17 cellular contexts compared by ENCODE assay signal in the genomic region with DNA sequence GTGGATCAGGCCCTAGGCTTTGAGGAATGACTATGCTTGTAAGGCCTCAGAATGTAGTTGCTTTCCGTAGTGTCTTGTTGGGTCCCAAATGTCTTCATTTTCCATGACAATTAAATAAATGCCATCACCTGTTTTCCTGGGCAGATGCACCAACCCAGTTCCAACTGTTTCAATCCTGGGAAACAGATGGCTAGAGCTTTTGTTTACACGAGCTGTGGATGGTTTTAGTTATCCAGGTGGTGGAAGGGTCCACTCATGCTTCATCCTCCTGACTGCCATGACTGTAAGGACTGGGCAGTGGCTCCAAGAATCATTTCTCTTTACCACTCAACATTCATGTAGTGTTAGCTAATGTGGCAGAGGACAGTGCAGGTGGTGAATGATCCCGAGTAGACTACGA.
"Had no signal": no experiment of that assay in that cellular context is flagged by ENCODE, and none has a peak within 500 bp of the region (broad histone marks: within the 10 kb centered on the region; RNA-seq: fewer than 3 reads in every experiment).

No MANE protein-coding gene starts in this region.

- H3K27ac Mint-ChIP-seq: neural progenitor cell had no signal

- H3K4me3 ChIP-seq: dorsolateral prefrontal cortex, neural progenitor cell, ovary, right atrium auricular region, sigmoid colon, skin epidermis had no signal

- H3K4me2 ChIP-seq: neural progenitor cell had no signal

- H3K9me3 ChIP-seq: ovary, right atrium auricular region, sigmoid colon had no signal

- H3K36me3 ChIP-seq: ovary had no signal

- DNase-seq: cortex of kidney; effector CD8-positive, alpha-beta T cell; foreskin melanocyte; head of caudate nucleus; hippocampal formation; kidney glomerular epithelial cell; mesendoderm; naive thymus-derived CD8-positive, alpha-beta T cell; nucleus accumbens; ovary; sigmoid colon; stimulated activated naive CD4-positive, alpha-beta T cell; trophoblast cell had no signal

- H3K9ac ChIP-seq: neural progenitor cell had no signal

- H3K27me3 ChIP-seq: neural progenitor cell, ovary, right atrium auricular region, sigmoid colon had no signal

- H3K9me3 Mint-ChIP-seq: naive thymus-derived CD8-positive, alpha-beta T cell; neural progenitor cell had no signal

- ATAC-seq: naive thymus-derived CD8-positive, alpha-beta T cell had no signal

- H3K4me3 Mint-ChIP-seq: neural progenitor cell had no signal

- H2AFZ ChIP-seq: neural progenitor cell had no signal

- H3K27ac ChIP-seq: neural progenitor cell, ovary, right atrium auricular region, sigmoid colon, skin epidermis had no signal

- H3K4me1 Mint-ChIP-seq: neural progenitor cell had no signal

- H3K27me3 Mint-ChIP-seq: naive thymus-derived CD8-positive, alpha-beta T cell had no signal

- H3K4me1 ChIP-seq: neural progenitor cell had no signal
